In the genomic region with DNA sequence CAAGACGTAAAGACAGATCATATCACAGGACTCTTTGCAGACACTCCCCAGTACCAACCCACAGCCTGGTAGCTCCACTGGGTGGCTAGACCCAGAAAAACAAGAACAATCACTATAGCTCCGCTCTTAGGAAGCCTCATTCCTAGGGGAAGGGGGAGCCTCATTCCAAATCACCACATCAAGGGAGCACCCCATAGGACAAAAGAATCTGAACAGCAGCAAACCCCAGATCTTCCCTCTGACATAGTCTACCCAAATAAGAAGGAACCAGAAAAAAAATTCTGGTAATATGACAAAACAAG, we compare ENCODE assay signal across 15 cellular contexts.
DNase-seq lines count a peak whose midpoint lies in the region; ATAC-seq and TF ChIP-seq lines count a peak whose summit lies in the region.
"Had no signal": no experiment of that assay in that cellular context is flagged by ENCODE, and none has a peak within 500 bp of the region (broad histone marks: within the 10 kb centered on the region; RNA-seq: fewer than 3 reads in every experiment).

No MANE protein-coding gene starts in this region.

- peaks cover 40% of the 10 kb centered on the region for H3K9me3 Mint-ChIP-seq in nephron progenitor cell

- peaks cover 15% of the 10 kb centered on the region for H3K9me3 ChIP-seq in SK-N-SH

- intact Hi-C loops in left ventricle myocardium superior (cut with micrococcal nuclease), result no loop called here

- no peaks in the 10 kb centered on the region for H3K27me3 ChIP-seq in SK-N-SH (ENCODE audit: insufficient read depth)
- H3K27me3 ChIP-seq: BLaER1 had no signal

- H3K79me2 ChIP-seq in SK-N-SH (ENCODE audit: insufficient read depth), result no peaks in the 10 kb centered on the region

- no peaks in the 10 kb centered on the region; a peak in 1 of 4 replicates for H3K4me1 ChIP-seq in SK-N-SH (ENCODE audit: control insufficient read depth in 1 of 2, insufficient read depth in 2 of 2, low read depth in 1 of 2, low read length in 1 of 2)
- H3K4me1 ChIP-seq: BLaER1, Caco-2 had no signal

- WGBS in SK-N-SH (ENCODE audit: low lambda C conversion rate), result 76% methylated on average over 2 of the region's 2 CpGs

- H3K4me1 Mint-ChIP-seq in nephron progenitor cell, result peaks cover 14% of the 10 kb centered on the region
- H3K4me1 Mint-ChIP-seq: CD8-positive, alpha-beta memory T cell had no signal

- H3K36me3 Mint-ChIP-seq in nephron progenitor cell (ENCODE audit: low read depth), result peaks cover 62% of the 10 kb centered on the region

- no peak overlapping the region for H3K4me3 Mint-ChIP-seq in nephron progenitor cell
- H3K4me3 Mint-ChIP-seq: CD8-positive, alpha-beta memory T cell had no signal

- CTCF ChIA-PET in SK-N-SH (lab: Yijun Ruan, JAX), result no interaction called here

- ATAC-seq in SK-N-SH treated with all-trans-retinoic acid at 6 μM for 48 hours, result no peak
- no peak for ATAC-seq in left ventricle myocardium superior

- no peak for TF ChIP-seq EP300 in SK-N-SH (IDR thresholded peaks at IDR 0.05; ENCODE audit: borderline replicate concordance in 1 of 2, low read depth in 1 of 2, low read length in 1 of 2)

- TF ChIP-seq CTCF in SK-N-SH (IDR thresholded peaks at IDR 0.05), result no peak
- TF ChIP-seq CTCF in choroid plexus epithelial cell (conservative IDR thresholded peaks at IDR 0.05; ENCODE audit: low read depth, low read length), result no peak
- no peak for TF ChIP-seq CTCF in nephron progenitor cell (IDR thresholded peaks at IDR 0.05)

- H3F3A ChIP-seq in SK-N-SH (replicated peaks; ENCODE audit: insufficient read depth), result no peaks in the 10 kb centered on the region

- peak overlapping the region; percentile 84 for H3K27ac Mint-ChIP-seq in nephron progenitor cell
- H3K27ac Mint-ChIP-seq: CD8-positive, alpha-beta memory T cell had no signal

- POLR2A ChIA-PET in SK-N-SH (lab: Yijun Ruan, JAX), result no interaction called here

- H3K27ac ChIP-seq in SK-N-SH (ENCODE audit: low read depth in 2 of 2, low read length in 1 of 2), result no peak overlapping the region
- H3K27ac ChIP-seq: BLaER1, HL-60 had no signal

- H3K9ac ChIP-seq in SK-N-SH, result no peak overlapping the region
- H3K9ac ChIP-seq: BLaER1 had no signal

- H3K4me3 ChIP-seq in SK-N-SH (ENCODE audit: low read depth in 2 of 2, low read length in 1 of 2) (no peak overlapping the region), choroid plexus epithelial cell (ENCODE audit: low read depth, low read length) (no peak overlapping the region)
- H3K4me3 ChIP-seq: BLaER1 had no signal

- peaks cover 10 to 12% of the 10 kb centered on the region in 2 experiments for H3K36me3 ChIP-seq in SK-N-SH (replicated peaks in 1 of 2; ENCODE audit: control insufficient read depth in 1 of 2, insufficient read depth in 2 of 2, low read length in 1 of 2)

- H3K9me2 ChIP-seq in SK-N-SH, result no peaks in the 10 kb centered on the region

- no peak overlapping the region for H2AFZ ChIP-seq in SK-N-SH (ENCODE audit: low read depth)

- no peak overlapping the region for H3K4me2 ChIP-seq in SK-N-SH
- H3K4me2 ChIP-seq: BLaER1 had no signal

- H3K27me3 Mint-ChIP-seq in nephron progenitor cell (ENCODE audit: low read depth, poor library complexity), result no peaks in the 10 kb centered on the region
- H3K27me3 Mint-ChIP-seq: CD8-positive, alpha-beta memory T cell had no signal

- DNase-seq in SK-N-SH (no peak), choroid plexus epithelial cell (ENCODE audit: low read depth) (peak; percentile 14), nephron progenitor cell (no peak), left ventricle myocardium superior (no peak), dermis blood vessel endothelial cell (no peak)
- DNase-seq in stimulated activated CD8-positive, alpha-beta memory T cell treated with anti-CD3 and anti-CD28 coated beads, Interleukin-4, amount 100 ng/mL, for 48 hours, result no peak
- DNase-seq: 8988T; AML-193; Caco-2; CD8-positive, alpha-beta memory T cell; DND-41; GDM1 had no signal

- H4K20me1 ChIP-seq in SK-N-SH (ENCODE audit: insufficient read depth), result no peaks in the 10 kb centered on the region
- H4K20me1 ChIP-seq: BLaER1 had no signal

- TF ChIP-seq RAD21 in SK-N-SH (IDR thresholded peaks at IDR 0.05; ENCODE audit: low read length), result peak; percentile 24; the same call in 1 of the 2 replicates

TF ChIP-seq in SK-N-SH, 30 proteins besides CTCF, POLR2A, EP300 and RAD21:
- no peak for TF ChIP-seq JUND (IDR thresholded peaks at IDR 0.05)
- TF ChIP-seq, protein P1, sequence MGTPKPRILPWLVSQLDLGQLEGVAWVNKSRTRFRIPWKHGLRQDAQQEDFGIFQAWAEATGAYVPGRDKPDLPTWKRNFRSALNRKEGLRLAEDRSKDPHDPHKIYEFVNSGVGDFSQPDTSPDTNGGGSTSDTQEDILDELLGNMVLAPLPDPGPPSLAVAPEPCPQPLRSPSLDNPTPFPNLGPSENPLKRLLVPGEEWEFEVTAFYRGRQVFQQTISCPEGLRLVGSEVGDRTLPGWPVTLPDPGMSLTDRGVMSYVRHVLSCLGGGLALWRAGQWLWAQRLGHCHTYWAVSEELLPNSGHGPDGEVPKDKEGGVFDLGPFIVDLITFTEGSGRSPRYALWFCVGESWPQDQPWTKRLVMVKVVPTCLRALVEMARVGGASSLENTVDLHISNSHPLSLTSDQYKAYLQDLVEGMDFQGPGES (IDR thresholded peaks at IDR 0.05; ENCODE audit: low read depth, low read length), result no peak
- no peak for TF ChIP-seq MEF2A (IDR thresholded peaks at IDR 0.05; ENCODE audit: borderline replicate concordance, low read depth)
- TF ChIP-seq EZH2phosphoT487 (IDR thresholded peaks at IDR 0.05; ENCODE audit: borderline replicate concordance, low read depth), result no peak
- no peak for TF ChIP-seq TAF1 (IDR thresholded peaks at IDR 0.05; ENCODE audit: borderline replicate concordance, low read depth, low read length)
- TF ChIP-seq FOXM1 (IDR thresholded peaks at IDR 0.05; ENCODE audit: low read depth), result no peak
- TF ChIP-seq YY1 (IDR thresholded peaks at IDR 0.05; ENCODE audit: low read depth), result no peak
- TF ChIP-seq FOXJ3 (CRISPR knock-in tag; IDR thresholded peaks at IDR 0.05), result no peak
- TF ChIP-seq, protein P2, sequence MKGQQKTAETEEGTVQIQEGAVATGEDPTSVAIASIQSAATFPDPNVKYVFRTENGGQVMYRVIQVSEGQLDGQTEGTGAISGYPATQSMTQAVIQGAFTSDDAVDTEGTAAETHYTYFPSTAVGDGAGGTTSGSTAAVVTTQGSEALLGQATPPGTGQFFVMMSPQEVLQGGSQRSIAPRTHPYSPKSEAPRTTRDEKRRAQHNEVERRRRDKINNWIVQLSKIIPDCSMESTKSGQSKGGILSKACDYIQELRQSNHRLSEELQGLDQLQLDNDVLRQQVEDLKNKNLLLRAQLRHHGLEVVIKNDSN (IDR thresholded peaks at IDR 0.05; ENCODE audit: borderline replicate concordance, low read depth), result no peak
- TF ChIP-seq, protein P3, sequence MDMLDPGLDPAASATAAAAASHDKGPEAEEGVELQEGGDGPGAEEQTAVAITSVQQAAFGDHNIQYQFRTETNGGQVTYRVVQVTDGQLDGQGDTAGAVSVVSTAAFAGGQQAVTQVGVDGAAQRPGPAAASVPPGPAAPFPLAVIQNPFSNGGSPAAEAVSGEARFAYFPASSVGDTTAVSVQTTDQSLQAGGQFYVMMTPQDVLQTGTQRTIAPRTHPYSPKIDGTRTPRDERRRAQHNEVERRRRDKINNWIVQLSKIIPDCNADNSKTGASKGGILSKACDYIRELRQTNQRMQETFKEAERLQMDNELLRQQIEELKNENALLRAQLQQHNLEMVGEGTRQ (IDR thresholded peaks at IDR 0.05; ENCODE audit: borderline replicate concordance, low read depth, low read length), result no peak

TF ChIP-seq in SK-N-SH treated with all-trans-retinoic acid at 6 μM for 48 hours, 23 proteins besides CTCF, POLR2A, EP300 and RAD21:
- no peak for TF ChIP-seq TOX (CRISPR knock-in tag; IDR thresholded peaks at IDR 0.05; ENCODE audit: borderline replicate concordance)
- TF ChIP-seq ZFP30 (CRISPR knock-in tag; IDR thresholded peaks at IDR 0.05), result no peak
